ENCODE assay signal across 31 cellular contexts in the genomic region with DNA sequence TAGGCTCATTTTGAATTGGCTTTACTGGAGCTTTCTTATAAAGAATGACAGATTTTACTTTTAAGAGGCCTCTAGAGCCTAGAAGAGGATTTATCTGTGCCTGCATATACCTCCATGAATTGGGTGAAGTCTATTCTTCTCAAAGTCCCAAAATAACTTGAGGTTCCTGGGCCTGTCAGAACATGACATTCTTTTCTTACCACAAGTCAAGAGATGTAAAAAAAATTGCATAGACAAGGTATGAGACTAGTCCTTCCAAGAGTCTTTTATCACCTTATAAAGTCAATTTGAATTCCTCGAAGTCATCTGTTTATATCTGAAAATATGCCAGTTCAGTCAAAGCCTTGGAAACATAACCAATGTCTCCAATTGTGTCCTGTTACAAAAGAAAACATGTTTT. TPM values are rescaled to one million over a fixed set of nuclear protein-coding genes. Genes with fewer than 3 reads are reported as not detected.
"Had no signal": no experiment of that assay in that cellular context is flagged by ENCODE, and none has a peak within 500 bp of the region (broad histone marks: within the 10 kb centered on the region; RNA-seq: fewer than 3 reads in every experiment).

No MANE protein-coding gene starts in this region.

- H3K9me3 ChIP-seq: gastrocnemius medialis, lower lobe of right lung, ovary, sigmoid colon, testis, uterus had no signal

- H3K4me2 ChIP-seq: hepatocyte had no signal

- H3K27ac Mint-ChIP-seq: memory B cell; natural killer cell; stimulated activated memory B cell treated with anti-CD40 and anti-IgM and Interleukin-4, amounts not matched to agents 10 μg/mL and 1 μg/mL and 100 μg/mL, for 72 hours had no signal

- H3K27me3 ChIP-seq: gastrocnemius medialis, heart left ventricle, hepatocyte, ovary, sigmoid colon, spleen, testis, tibial nerve, upper lobe of left lung, uterus had no signal

- H3K27ac ChIP-seq: coronary artery, gastrocnemius medialis, heart left ventricle, hepatocyte, lower lobe of right lung, ovary, psoas muscle, sigmoid colon, skin epidermis, spleen, testis, tibial nerve, upper lobe of left lung, uterus had no signal

- FAIRE-seq: endometrium had no signal

- ATAC-seq: gastrocnemius medialis; heart left ventricle; left ventricle myocardium superior; lower lobe of right lung; natural killer cell; psoas muscle; right cardiac atrium; stimulated activated memory B cell treated with anti-CD40 and anti-IgM and Interleukin-4, amounts not matched to agents 10 μg/mL and 1 μg/mL and 100 μg/mL, for 72 hours; stimulated activated naive CD8-positive, alpha-beta T cell treated with anti-CD3 and anti-CD28 coated beads, Interleukin-15, Interleukin-2, amounts not matched to agents 100 U/mL and 50 U/mL, for 24 hours had no signal

- H3K4me3 Mint-ChIP-seq: memory B cell; natural killer cell; stimulated activated memory B cell treated with anti-CD40 and anti-IgM and Interleukin-4, amounts not matched to agents 10 μg/mL and 1 μg/mL and 100 μg/mL, for 72 hours had no signal

- H3K79me2 ChIP-seq: hepatocyte had no signal

- H3K36me3 ChIP-seq: gastrocnemius medialis, heart left ventricle, lower lobe of right lung, ovary, sigmoid colon, spleen, tibial nerve, upper lobe of left lung, uterus had no signal

- H3K27me3 Mint-ChIP-seq: memory B cell; stimulated activated memory B cell treated with anti-CD40 and anti-IgM and Interleukin-4, amounts not matched to agents 10 μg/mL and 1 μg/mL and 100 μg/mL, for 72 hours had no signal

- H3K9me3 Mint-ChIP-seq: natural killer cell had no signal

- DNase-seq: dermis blood vessel endothelial cell; effector memory CD4-positive, alpha-beta T cell; foreskin fibroblast; gastrocnemius medialis; heart left ventricle; left ventricle myocardium superior; lower lobe of right lung; natural killer cell; occipital lobe; ovary; posterior cingulate gyrus; psoas muscle; right cardiac atrium; sigmoid colon; spleen; stimulated activated CD4-positive, alpha-beta T cell treated with anti-CD3 and anti-CD28 coated beads, Interleukin-4, amount 100 ng/mL, for 4 hours; stimulated activated naive CD8-positive, alpha-beta T cell treated with anti-CD3 and anti-CD28 coated beads, Interleukin-15, Interleukin-2, amounts not matched to agents 100 U/mL and 50 U/mL, for 24 hours; substantia nigra; testis; upper lobe of left lung; uterus had no signal

- H3K4me1 ChIP-seq: gastrocnemius medialis, lower lobe of right lung, psoas muscle, sigmoid colon, tibial nerve, uterus had no signal

- H2AFZ ChIP-seq: hepatocyte had no signal

- H3K4me3 ChIP-seq: coronary artery, gastrocnemius medialis, heart left ventricle, hepatocyte, lower lobe of right lung, ovary, psoas muscle, sigmoid colon, skin epidermis, spleen, testis, tibial nerve, upper lobe of left lung, uterus had no signal

- H3K4me1 Mint-ChIP-seq: natural killer cell had no signal

- H3K36me3 Mint-ChIP-seq: natural killer cell had no signal

RNA-seq across cellular contexts. Expression of a gene that starts 21.8 kb away (rescaled TPM):
- total RNA-seq: gastrocnemius medialis, glomerular endothelial cell, lower lobe of right lung, natural killer cell, tibial nerve, upper lobe of left lung had no signal
- polyA plus RNA-seq: esophagus, hepatocyte, neural cell had no signal
